ENCODE assay signal across 10 cellular contexts in the genomic region with DNA sequence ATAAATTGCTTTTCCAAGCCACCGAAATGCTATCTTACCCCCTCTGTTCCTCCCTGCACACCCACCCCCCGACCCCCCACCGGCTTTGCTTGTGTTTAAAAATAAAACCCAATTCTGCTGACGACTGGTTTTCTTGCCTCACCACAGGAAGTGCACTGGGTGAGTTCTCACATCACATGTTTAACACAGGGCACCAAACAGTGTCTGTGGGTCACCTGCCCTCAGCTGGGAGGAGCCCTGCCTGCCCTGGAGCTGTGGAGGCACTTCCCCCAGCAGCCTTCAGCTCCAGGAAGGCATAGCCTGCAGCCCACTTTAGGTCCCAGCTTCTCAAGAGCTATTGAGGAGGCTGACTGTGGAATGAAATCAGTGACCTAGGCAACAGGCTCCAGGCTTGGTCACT. TPM values are rescaled to one million over a fixed set of nuclear protein-coding genes. Genes with fewer than 3 reads are reported as not detected.
A peak's percentile ranks its signal among the peaks of the same experiment; 100 is the strongest.
DNase-seq lines count a peak whose midpoint lies in the region; ATAC-seq, FAIRE-seq and TF ChIP-seq lines count a peak whose summit lies in the region.
"Had no signal": no experiment of that assay in that cellular context is flagged by ENCODE, and none has a peak within 500 bp of the region (broad histone marks: within the 10 kb centered on the region; RNA-seq: fewer than 3 reads in every experiment).

No MANE protein-coding gene starts in this region.

- no TSS peak for BruUV-seq in HepG2 (replicated peaks; lab: Mats Ljungman, UMichigan)

- no peaks in the 10 kb centered on the region for H3K36me3 Mint-ChIP-seq in T-helper 17 cell (ENCODE audit: low read depth)

- H3K9me3 ChIP-seq in T-helper 17 cell (ENCODE audit: control insufficient read depth, low read length, poor library complexity, severe bottlenecking) (no peaks in the 10 kb centered on the region), HepG2 (ENCODE audit: low read length) (no peaks in the 10 kb centered on the region)
- H3K9me3 ChIP-seq: SJSA1 had no signal

- peaks cover 14% of the 10 kb centered on the region for H3K4me1 ChIP-seq in HepG2 (ENCODE audit: insufficient read depth, low read length)
- H3K4me1 ChIP-seq: SJSA1 had no signal

- no peak overlapping the region for H2AFZ ChIP-seq in HepG2 (ENCODE audit: low read length)

- H3K9ac ChIP-seq in HepG2 (ENCODE audit: insufficient read depth, low read depth, low read length) = no peak overlapping the region

- intact Hi-C loops in HepG2 (cut with micrococcal nuclease; ENCODE audit: unreplicated experiment) = no loop called here

- H3K27me3 ChIP-seq in HepG2 (ENCODE audit: control insufficient read depth in 1 of 2, insufficient read depth in 2 of 2, low read length in 2 of 2) = no peaks in the 10 kb centered on the region; a peak in 1 of 5 replicates
- H3K27me3 ChIP-seq: SJSA1 had no signal

- DNase-seq in GM13976 (ENCODE audit: low spot score) (peak; percentile 31), T-helper 17 cell (no peak), HepG2 (ENCODE audit: low spot score) (no peak), cerebellum (ENCODE audit: low spot score) (no peak), mesenteric fat pad (ENCODE audit: low spot score) (no peak), coronary artery (ENCODE audit: low spot score) (no peak)

- H3K4me1 Mint-ChIP-seq in T-helper 17 cell = peaks cover 12% of the 10 kb centered on the region

- no peak for TF ChIP-seq POLR2A in HepG2 (IDR thresholded peaks at IDR 0.05; ENCODE audit: insufficient read depth in 1 of 2, low read depth in 2 of 2, low read length in 2 of 2)

- H3K4me2 ChIP-seq in HepG2 (ENCODE audit: low read depth, low read length) = peak overlapping the region; percentile 12; the same call in 1 of the 2 replicates

- no peak for TF ChIP-seq RAD21 in HepG2 (CRISPR knock-in tag; IDR thresholded peaks at IDR 0.05)

- peak overlapping the region; percentile 82 for H3K27ac Mint-ChIP-seq in T-helper 17 cell

- ATAC-seq in GM21360 (IDR thresholded peaks at IDR 0.05; ENCODE audit: unreplicated experiment) (peak; percentile 95), HG03457 (IDR thresholded peaks at IDR 0.05; ENCODE audit: unreplicated experiment) (peak; percentile 97), T-helper 17 cell (peak; percentile 100), HepG2 (peak; percentile 74)

- POLR2A ChIA-PET in HepG2 (lab: Yijun Ruan, JAX) = no interaction called here

- no peak overlapping the region for H3K27ac ChIP-seq in HepG2 (ENCODE audit: extremely low read length, insufficient read depth, low read length)
- no peak overlapping the region for H3K27ac ChIP-seq in coronary artery
- H3K27ac ChIP-seq: SJSA1 had no signal

- in situ Hi-C loops in GM13976 (cut with MboI; ENCODE audit: low sequenced_read_pairs, unreplicated experiment) = no loop called here
- in situ Hi-C loops in HepG2 (cut with HindIII; ENCODE audit: extremely low pct_ligation_motif_present, low pct_unique_long_range_greater_than_20kb) = no loop called here

- no peaks in the 10 kb centered on the region for H3K79me2 ChIP-seq in HepG2 (ENCODE audit: insufficient read depth, low read length)

- H3K4me3 Mint-ChIP-seq in T-helper 17 cell = peak overlapping the region; percentile 85

- WGBS in HepG2 (ENCODE audit: low lambda C conversion rate) = 2% methylated on average over 4 of the region's 4 CpGs

- TF ChIP-seq EP300 in HepG2 (IDR thresholded peaks at IDR 0.05; ENCODE audit: low read depth in 2 of 2, low read length in 2 of 2) (no peak), HepG2 (CRISPR knock-in tag; IDR thresholded peaks at IDR 0.05; ENCODE audit: borderline replicate concordance) (no peak)

- TF ChIP-seq CTCF in GM13976 (IDR thresholded peaks at IDR 0.05; ENCODE audit: borderline replicate concordance, control extremely low read depth, extremely low read depth, insufficient read depth, missing control alignments) = no peak
- TF ChIP-seq CTCF in HepG2 (CRISPR knock-in tag; IDR thresholded peaks at IDR 0.05) = no peak
- no peak for TF ChIP-seq CTCF in coronary artery (IDR thresholded peaks at IDR 0.05)

- no peak overlapping the region for H3K4me3 ChIP-seq in HepG2 (replicated peaks in 1 of 3; ENCODE audit: insufficient read depth in 1 of 3, low read depth in 2 of 3, low read length in 3 of 3)
- H3K4me3 ChIP-seq in coronary artery = no peak overlapping the region
- H3K4me3 ChIP-seq: SJSA1 had no signal

- no peaks in the 10 kb centered on the region for H3K36me3 ChIP-seq in HepG2 (replicated peaks in 1 of 2; ENCODE audit: control insufficient read depth in 1 of 2, insufficient read depth in 2 of 2, low read length in 2 of 2)
- H3K36me3 ChIP-seq: SJSA1 had no signal

- CTCF ChIA-PET in HepG2 (lab: Yijun Ruan, JAX; ENCODE audit: low intra/inter-chr PET ratio, low total read pairs) = no interaction called here

- no peak for FAIRE-seq in HepG2 (lab: Jason Lieb, UNC)

- no peaks in the 10 kb centered on the region for H4K20me1 ChIP-seq in HepG2 (ENCODE audit: insufficient read depth, low read length)

- H3K27me3 Mint-ChIP-seq in T-helper 17 cell = no peaks in the 10 kb centered on the region

RNA-seq across cellular contexts. Expression of gene TMEM255A, which starts 8.8 kb away (rescaled TPM):
- under 1 TPM in 1 of 2 donors, not detected in 1; 0.30 TPM for total RNA-seq in T-helper 17 cell
- total RNA-seq in HepG2 (2016; rRNA removed; fragmentation: Illumina TruSeq; extraction: Trizol) = 0.40 and 0.56 TPM in 2 replicates
- total RNA-seq in HepG2 (2016; cell fraction: cytosol; rRNA removed; fragmentation: Illumina TruSeq; extraction: Trizol; ENCODE audit: low read depth) = 0.09 TPM in 1 of 2 replicates, not detected in the other
- 0.32 and 0.62 TPM in 2 replicates for total RNA-seq in HepG2 (2016; cell fraction: insoluble cytoplasmic fraction; rRNA removed; fragmentation: Illumina TruSeq; extraction: Trizol)
- total RNA-seq in HepG2 (2016; cell fraction: membrane; rRNA removed; fragmentation: Illumina TruSeq; extraction: Trizol) = 0.43 and 0.48 TPM in 2 replicates
- total RNA-seq in HepG2 (2016; cell fraction: nucleus; rRNA removed; fragmentation: Illumina TruSeq; extraction: Trizol) = 0.34 and 0.43 TPM in 2 replicates
- polyA plus RNA-seq in HepG2 (2011; rRNA removed) = 0.13 TPM in 2 replicates
- 0.09 and 0.13 TPM in 2 replicates for polyA plus RNA-seq in HepG2 (2011; cell fraction: cytosol; rRNA removed)
- 0.03 and 0.10 TPM in 2 replicates for polyA plus RNA-seq in HepG2 (2011; cell fraction: nucleus; rRNA removed)
- polyA plus RNA-seq in HepG2 (2012) = 0.04 and 0.17 TPM in 2 replicates
- 0.19 and 0.23 TPM in 2 replicates for polyA plus RNA-seq in HepG2 (2016; cell fraction: cytosol; fragmentation: Illumina TruSeq; extraction: Trizol; ENCODE audit: low read depth)
- polyA plus RNA-seq in HepG2 (2016; cell fraction: insoluble cytoplasmic fraction; fragmentation: Illumina TruSeq; extraction: Trizol; ENCODE audit: low read depth) = 0.99 and 1.5 TPM in 2 replicates
- 0.65 and 0.84 TPM in 2 replicates for polyA plus RNA-seq in HepG2 (2016; cell fraction: membrane; fragmentation: Illumina TruSeq; extraction: Trizol; ENCODE audit: low read depth)
- polyA plus RNA-seq in HepG2 (2016; cell fraction: nucleus; fragmentation: Illumina TruSeq; extraction: Trizol; ENCODE audit: insufficient read depth, low read depth) = 0.89 and 1.1 TPM in 2 replicates
- polyA minus RNA-seq in HepG2 (2011; rRNA and poly(A)+ RNA removed; ENCODE audit: low replicate concordance) = 0.14 TPM in 1 of 2 replicates, not detected in the other
- polyA minus RNA-seq in HepG2 (2011; cell fraction: cytosol; rRNA and poly(A)+ RNA removed) = 0.18 TPM in 1 of 2 replicates, not detected in the other
- 0.25 and 0.39 TPM in 2 replicates for polyA minus RNA-seq in HepG2 (2011; cell fraction: nucleus; rRNA and poly(A)+ RNA removed)
- 2.1 TPM for total RNA-seq in cerebellum
- total RNA-seq in mesenteric fat pad = 1.00 TPM

RNA-seq across cellular contexts. Expression of gene ZBTB33, which starts 51.8 kb away (rescaled TPM):
- total RNA-seq in T-helper 17 cell (10 to 100 TPM; 20.5 to 21.5 TPM), HepG2 (2016; rRNA removed; fragmentation: Illumina TruSeq; extraction: Trizol) (20.2 and 36.2 TPM in 2 replicates), cerebellum (32.7 TPM), mesenteric fat pad (9.9 TPM)
- total RNA-seq in HepG2 (2016; cell fraction: cytosol; rRNA removed; fragmentation: Illumina TruSeq; extraction: Trizol; ENCODE audit: low read depth) = 1.4 and 1.7 TPM in 2 replicates
- 19.7 and 35.0 TPM in 2 replicates for total RNA-seq in HepG2 (2016; cell fraction: insoluble cytoplasmic fraction; rRNA removed; fragmentation: Illumina TruSeq; extraction: Trizol)
- 7.5 and 8.5 TPM in 2 replicates for total RNA-seq in HepG2 (2016; cell fraction: membrane; rRNA removed; fragmentation: Illumina TruSeq; extraction: Trizol)
- total RNA-seq in HepG2 (2016; cell fraction: nucleus; rRNA removed; fragmentation: Illumina TruSeq; extraction: Trizol) = 20.0 and 21.0 TPM in 2 replicates
- polyA plus RNA-seq in HepG2 (2011; rRNA removed) = 5.7 and 6.5 TPM in 2 replicates
- polyA plus RNA-seq in HepG2 (2011; cell fraction: cytosol; rRNA removed) = 2.2 and 4.1 TPM in 2 replicates
- polyA plus RNA-seq in HepG2 (2011; cell fraction: nucleus; rRNA removed) = 3.3 and 6.2 TPM in 2 replicates
- 10.2 and 10.9 TPM in 2 replicates for polyA plus RNA-seq in HepG2 (2012)
- polyA plus RNA-seq in HepG2 (2016; cell fraction: cytosol; fragmentation: Illumina TruSeq; extraction: Trizol; ENCODE audit: low read depth) = 0.65 and 0.86 TPM in 2 replicates
- polyA plus RNA-seq in HepG2 (2016; cell fraction: insoluble cytoplasmic fraction; fragmentation: Illumina TruSeq; extraction: Trizol; ENCODE audit: low read depth) = 29.1 and 30.2 TPM in 2 replicates
- polyA plus RNA-seq in HepG2 (2016; cell fraction: membrane; fragmentation: Illumina TruSeq; extraction: Trizol; ENCODE audit: low read depth) = 3.3 and 4.2 TPM in 2 replicates
- polyA plus RNA-seq in HepG2 (2016; cell fraction: nucleus; fragmentation: Illumina TruSeq; extraction: Trizol; ENCODE audit: insufficient read depth, low read depth) = 20.6 and 21.7 TPM in 2 replicates
- 7.5 and 15.3 TPM in 2 replicates for polyA minus RNA-seq in HepG2 (2011; rRNA and poly(A)+ RNA removed; ENCODE audit: low replicate concordance)
- polyA minus RNA-seq in HepG2 (2011; cell fraction: cytosol; rRNA and poly(A)+ RNA removed) = 13.4 and 17.0 TPM in 2 replicates
- polyA minus RNA-seq in HepG2 (2011; cell fraction: nucleus; rRNA and poly(A)+ RNA removed) = 12.9 and 15.8 TPM in 2 replicates

RNA-seq across cellular contexts. Expression of gene ATP1B4, which starts 59.5 kb away (rescaled TPM):
- total RNA-seq in T-helper 17 cell = not detected
- not detected in 2 replicates for total RNA-seq in HepG2 (2016; rRNA removed; fragmentation: Illumina TruSeq; extraction: Trizol)
- not detected in 2 replicates for total RNA-seq in HepG2 (2016; cell fraction: cytosol; rRNA removed; fragmentation: Illumina TruSeq; extraction: Trizol; ENCODE audit: low read depth)
- total RNA-seq in HepG2 (2016; cell fraction: insoluble cytoplasmic fraction; rRNA removed; fragmentation: Illumina TruSeq; extraction: Trizol) = not detected in 2 replicates
- not detected in 2 replicates for total RNA-seq in HepG2 (2016; cell fraction: membrane; rRNA removed; fragmentation: Illumina TruSeq; extraction: Trizol)
- total RNA-seq in HepG2 (2016; cell fraction: nucleus; rRNA removed; fragmentation: Illumina TruSeq; extraction: Trizol) = not detected in 2 replicates
- polyA plus RNA-seq in HepG2 (2011; rRNA removed) = not detected in 2 replicates
- not detected in 2 replicates for polyA plus RNA-seq in HepG2 (2011; cell fraction: cytosol; rRNA removed)
- polyA plus RNA-seq in HepG2 (2011; cell fraction: nucleus; rRNA removed) = not detected in 2 replicates
- polyA plus RNA-seq in HepG2 (2012) = not detected in 2 replicates
- polyA plus RNA-seq in HepG2 (2016; cell fraction: cytosol; fragmentation: Illumina TruSeq; extraction: Trizol; ENCODE audit: low read depth) = not detected in 2 replicates
- not detected in 2 replicates for polyA plus RNA-seq in HepG2 (2016; cell fraction: insoluble cytoplasmic fraction; fragmentation: Illumina TruSeq; extraction: Trizol; ENCODE audit: low read depth)
- polyA plus RNA-seq in HepG2 (2016; cell fraction: membrane; fragmentation: Illumina TruSeq; extraction: Trizol; ENCODE audit: low read depth) = not detected in 2 replicates
- polyA plus RNA-seq in HepG2 (2016; cell fraction: nucleus; fragmentation: Illumina TruSeq; extraction: Trizol; ENCODE audit: insufficient read depth, low read depth) = not detected in 2 replicates
- polyA minus RNA-seq in HepG2 (2011; rRNA and poly(A)+ RNA removed; ENCODE audit: low replicate concordance) = not detected in 2 replicates
- polyA minus RNA-seq in HepG2 (2011; cell fraction: cytosol; rRNA and poly(A)+ RNA removed) = not detected in 2 replicates
- not detected in 2 replicates for polyA minus RNA-seq in HepG2 (2011; cell fraction: nucleus; rRNA and poly(A)+ RNA removed)
- not detected for total RNA-seq in cerebellum
- total RNA-seq in mesenteric fat pad = not detected
- total RNA-seq: fibroblast of lung, SJSA1 had no signal
- polyA plus RNA-seq: fibroblast of lung had no signal
